Comparison of ENCODE assay signal across 8 cellular contexts in the genomic region with DNA sequence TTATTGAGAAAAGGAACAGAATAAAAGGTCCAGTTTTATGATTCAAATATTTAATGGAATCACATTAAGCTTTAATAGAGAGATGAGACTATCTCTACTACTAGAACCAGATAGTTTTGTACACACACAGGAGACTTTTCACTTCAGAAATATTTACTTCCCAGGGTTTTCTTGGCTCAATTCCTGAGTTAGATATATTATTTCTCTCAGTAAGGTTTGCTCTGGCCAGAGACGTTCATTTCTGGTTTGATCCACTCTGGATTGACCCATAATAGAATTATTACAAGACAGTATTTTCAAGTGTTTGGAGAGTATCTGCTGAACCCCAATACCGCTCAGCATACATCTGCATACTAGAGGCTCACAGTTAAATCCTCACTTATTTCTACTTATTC. TPM values are rescaled to one million over a fixed set of nuclear protein-coding genes. Genes with fewer than 3 reads are reported as not detected.
DNase-seq lines count a peak whose midpoint lies in the region; ATAC-seq and TF ChIP-seq lines count a peak whose summit lies in the region.

No MANE protein-coding gene starts in this region.

- peaks cover 21% of the 10 kb centered on the region for H3K27me3 Mint-ChIP-seq in GM23338 (ENCODE audit: insufficient read depth, low read depth, poor library complexity)
- H3K27me3 Mint-ChIP-seq in glutamatergic neuron (ENCODE audit: unreplicated experiment), result peaks cover 11% of the 10 kb centered on the region

- H3K9me3 ChIP-seq in skeletal muscle satellite cell (replicated peaks; ENCODE audit: low read length), result no peaks in the 10 kb centered on the region

- peaks cover 19% of the 10 kb centered on the region for H3K79me2 ChIP-seq in GM23338 (replicated peaks; ENCODE audit: insufficient read depth)

- peak overlapping the region; percentile 89 for H3K4me3 Mint-ChIP-seq in GM23338
- peak overlapping the region; percentile 94 for H3K4me3 Mint-ChIP-seq in glutamatergic neuron (ENCODE audit: unreplicated experiment)

- peak overlapping the region; percentile 100 for H3K27ac ChIP-seq in GM23338 (ENCODE audit: low read depth)

- peak overlapping the region; percentile 99 for H3K27ac Mint-ChIP-seq in GM23338
- peak overlapping the region; percentile 98 for H3K27ac Mint-ChIP-seq in glutamatergic neuron (ENCODE audit: unreplicated experiment)

- H3K4me3 ChIP-seq in GM23338 (peak overlapping the region; percentile 68), WI38 (ENCODE audit: low read depth, low read length) (peak overlapping the region; percentile 85), skeletal muscle satellite cell (ENCODE audit: low read length) (peak overlapping the region; percentile 100)

- H3K36me3 Mint-ChIP-seq in GM23338 (ENCODE audit: low read depth), result peaks cover 16% of the 10 kb centered on the region; the same call in 2 of the 3 replicates
- no peaks in the 10 kb centered on the region for H3K36me3 Mint-ChIP-seq in glutamatergic neuron (ENCODE audit: unreplicated experiment)

- H3K4me1 ChIP-seq in GM23338 (ENCODE audit: insufficient read depth), result peaks cover 12% of the 10 kb centered on the region
- peaks cover 17% of the 10 kb centered on the region for H3K4me1 ChIP-seq in skeletal muscle satellite cell (ENCODE audit: control insufficient read depth, insufficient read depth, low read length)

- H3K36me3 ChIP-seq in GM23338 (ENCODE audit: insufficient read depth), result no peaks in the 10 kb centered on the region
- H3K36me3 ChIP-seq in skeletal muscle satellite cell (ENCODE audit: insufficient read depth, low read length), result no peaks in the 10 kb centered on the region

- H3K4me2 ChIP-seq in GM23338 (peak overlapping the region; percentile 92), skeletal muscle satellite cell (ENCODE audit: low read length) (peak overlapping the region; percentile 95)

- ATAC-seq in GM23338 (no peak), GM18520 (IDR thresholded peaks at IDR 0.05; ENCODE audit: unreplicated experiment) (no peak), HG03097 (IDR thresholded peaks at IDR 0.05; ENCODE audit: low FRiP score, unreplicated experiment) (no peak), HG02884 (IDR thresholded peaks at IDR 0.05; ENCODE audit: unreplicated experiment) (no peak), GM18907 (IDR thresholded peaks at IDR 0.05; ENCODE audit: unreplicated experiment) (no peak)

- peaks cover 13% of the 10 kb centered on the region for H3F3A ChIP-seq in GM23338 (replicated peaks; ENCODE audit: low read depth)

- H3K27me3 ChIP-seq in GM23338 (ENCODE audit: insufficient read depth), result no peaks in the 10 kb centered on the region
- H3K27me3 ChIP-seq in skeletal muscle satellite cell (ENCODE audit: control insufficient read depth, insufficient read depth, low read length), result no peaks in the 10 kb centered on the region

- H3K9ac ChIP-seq in skeletal muscle satellite cell (ENCODE audit: low read depth, low read length), result peak overlapping the region; percentile 98

- H3K9me3 Mint-ChIP-seq in GM23338 (no peaks in the 10 kb centered on the region), glutamatergic neuron (ENCODE audit: unreplicated experiment) (peaks cover 15% of the 10 kb centered on the region)

- H4K20me1 ChIP-seq in GM23338 (replicated peaks; ENCODE audit: insufficient read depth), result peaks cover 4% of the 10 kb centered on the region; the same call in 1 of the 2 replicates

- no peaks in the 10 kb centered on the region for H3K9me2 ChIP-seq in GM23338 (ENCODE audit: insufficient read depth)

- peaks cover 22% of the 10 kb centered on the region for H3K4me1 Mint-ChIP-seq in GM23338
- peaks cover 11% of the 10 kb centered on the region for H3K4me1 Mint-ChIP-seq in glutamatergic neuron (ENCODE audit: low read depth, unreplicated experiment)

- DNase-seq in GM23338 (ENCODE audit: low spot score), result no peak
- DNase-seq in glutamatergic neuron, result no peak

- H2AFZ ChIP-seq in GM23338, result no peak overlapping the region

- TF ChIP-seq CTCF in GM23338 (conservative IDR thresholded peaks at IDR 0.05; ENCODE audit: low read depth in 2 of 2), result no peak
- no peak for TF ChIP-seq CTCF in WI38 (IDR thresholded peaks at IDR 0.05; ENCODE audit: low read depth, low read length)
- TF ChIP-seq CTCF in glutamatergic neuron (IDR thresholded peaks at IDR 0.05; ENCODE audit: partially characterized antibody, unreplicated experiment), result no peak

TF ChIP-seq in GM23338, 12 proteins besides CTCF, POLR2A, EP300 and RAD21 (continues in another document):
- TF ChIP-seq ZNF114 (CRISPR knock-in tag; IDR thresholded peaks at IDR 0.05) (no peak), EZH2 (IDR thresholded peaks at IDR 0.05; ENCODE audit: low read depth, unreplicated experiment) (no peak), ZNF331 (CRISPR knock-in tag; IDR thresholded peaks at IDR 0.05; ENCODE audit: low read depth) (no peak), POLR2AphosphoS5 (IDR thresholded peaks at IDR 0.05; ENCODE audit: low read depth) (no peak), STAT1 (IDR thresholded peaks at IDR 0.05; ENCODE audit: unreplicated experiment) (no peak), CREB1 (CRISPR knock-in tag; IDR thresholded peaks at IDR 0.05; ENCODE audit: low read depth) (no peak), JUNB (IDR thresholded peaks at IDR 0.05; ENCODE audit: unreplicated experiment) (no peak)
- TF ChIP-seq, protein P1, sequence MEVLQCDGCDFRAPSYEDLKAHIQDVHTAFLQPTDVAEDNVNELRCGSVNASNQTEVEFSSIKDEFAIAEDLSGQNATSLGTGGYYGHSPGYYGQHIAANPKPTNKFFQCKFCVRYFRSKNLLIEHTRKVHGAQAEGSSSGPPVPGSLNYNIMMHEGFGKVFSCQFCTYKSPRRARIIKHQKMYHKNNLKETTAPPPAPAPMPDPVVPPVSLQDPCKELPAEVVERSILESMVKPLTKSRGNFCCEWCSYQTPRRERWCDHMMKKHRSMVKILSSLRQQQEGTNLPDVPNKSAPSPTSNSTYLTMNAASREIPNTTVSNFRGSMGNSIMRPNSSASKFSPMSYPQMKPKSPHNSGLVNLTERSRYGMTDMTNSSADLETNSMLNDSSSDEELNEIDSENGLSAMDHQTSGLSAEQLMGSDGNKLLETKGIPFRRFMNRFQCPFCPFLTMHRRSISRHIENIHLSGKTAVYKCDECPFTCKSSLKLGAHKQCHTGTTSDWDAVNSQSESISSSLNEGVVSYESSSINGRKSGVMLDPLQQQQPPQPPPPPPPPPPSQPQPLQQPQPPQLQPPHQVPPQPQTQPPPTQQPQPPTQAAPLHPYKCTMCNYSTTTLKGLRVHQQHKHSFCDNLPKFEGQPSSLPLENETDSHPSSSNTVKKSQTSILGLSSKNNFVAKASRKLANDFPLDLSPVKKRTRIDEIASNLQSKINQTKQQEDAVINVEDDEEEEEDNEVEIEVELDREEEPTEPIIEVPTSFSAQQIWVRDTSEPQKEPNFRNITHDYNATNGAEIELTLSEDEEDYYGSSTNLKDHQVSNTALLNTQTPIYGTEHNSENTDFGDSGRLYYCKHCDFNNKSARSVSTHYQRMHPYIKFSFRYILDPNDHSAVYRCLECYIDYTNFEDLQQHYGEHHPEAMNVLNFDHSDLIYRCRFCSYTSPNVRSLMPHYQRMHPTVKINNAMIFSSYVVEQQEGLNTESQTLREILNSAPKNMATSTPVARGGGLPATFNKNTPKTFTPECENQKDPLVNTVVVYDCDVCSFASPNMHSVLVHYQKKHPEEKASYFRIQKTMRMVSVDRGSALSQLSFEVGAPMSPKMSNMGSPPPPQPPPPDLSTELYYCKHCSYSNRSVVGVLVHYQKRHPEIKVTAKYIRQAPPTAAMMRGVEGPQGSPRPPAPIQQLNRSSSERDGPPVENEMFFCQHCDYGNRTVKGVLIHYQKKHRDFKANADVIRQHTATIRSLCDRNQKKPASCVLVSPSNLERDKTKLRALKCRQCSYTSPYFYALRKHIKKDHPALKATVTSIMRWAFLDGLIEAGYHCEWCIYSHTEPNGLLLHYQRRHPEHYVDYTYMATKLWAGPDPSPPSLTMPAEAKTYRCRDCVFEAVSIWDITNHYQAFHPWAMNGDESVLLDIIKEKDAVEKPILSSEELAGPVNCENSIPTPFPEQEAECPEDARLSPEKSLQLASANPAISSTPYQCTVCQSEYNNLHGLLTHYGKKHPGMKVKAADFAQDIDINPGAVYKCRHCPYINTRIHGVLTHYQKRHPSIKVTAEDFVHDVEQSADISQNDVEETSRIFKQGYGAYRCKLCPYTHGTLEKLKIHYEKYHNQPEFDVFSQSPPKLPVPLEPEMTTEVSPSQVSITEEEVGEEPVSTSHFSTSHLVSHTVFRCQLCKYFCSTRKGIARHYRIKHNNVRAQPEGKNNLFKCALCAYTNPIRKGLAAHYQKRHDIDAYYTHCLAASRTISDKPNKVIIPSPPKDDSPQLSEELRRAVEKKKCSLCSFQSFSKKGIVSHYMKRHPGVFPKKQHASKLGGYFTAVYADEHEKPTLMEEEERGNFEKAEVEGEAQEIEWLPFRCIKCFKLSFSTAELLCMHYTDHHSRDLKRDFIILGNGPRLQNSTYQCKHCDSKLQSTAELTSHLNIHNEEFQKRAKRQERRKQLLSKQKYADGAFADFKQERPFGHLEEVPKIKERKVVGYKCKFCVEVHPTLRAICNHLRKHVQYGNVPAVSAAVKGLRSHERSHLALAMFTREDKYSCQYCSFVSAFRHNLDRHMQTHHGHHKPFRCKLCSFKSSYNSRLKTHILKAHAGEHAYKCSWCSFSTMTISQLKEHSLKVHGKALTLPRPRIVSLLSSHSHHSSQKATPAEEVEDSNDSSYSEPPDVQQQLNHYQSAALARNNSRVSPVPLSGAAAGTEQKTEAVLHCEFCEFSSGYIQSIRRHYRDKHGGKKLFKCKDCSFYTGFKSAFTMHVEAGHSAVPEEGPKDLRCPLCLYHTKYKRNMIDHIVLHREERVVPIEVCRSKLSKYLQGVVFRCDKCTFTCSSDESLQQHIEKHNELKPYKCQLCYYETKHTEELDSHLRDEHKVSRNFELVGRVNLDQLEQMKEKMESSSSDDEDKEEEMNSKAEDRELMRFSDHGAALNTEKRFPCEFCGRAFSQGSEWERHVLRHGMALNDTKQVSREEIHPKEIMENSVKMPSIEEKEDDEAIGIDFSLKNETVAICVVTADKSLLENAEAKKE (CRISPR knock-in tag; IDR thresholded peaks at IDR 0.05), result no peak

RNA-seq across cellular contexts. Expression of a gene that starts 1.3 kb away (rescaled TPM):
- total RNA-seq in GM23338 (2014; rRNA removed; shearing (Covaris generic)), result 26.2 and 30.5 TPM in 2 replicates
- 15.3 and 19.4 TPM in 2 replicates for polyA plus RNA-seq in GM23338 (2016; fragmentation: Nextera tagmentation; extraction: Ambion mirVana)
- total RNA-seq in glutamatergic neuron (ENCODE audit: unreplicated experiment), result 82.1 TPM
- 13.3 and 16.0 TPM in 2 replicates for total RNA-seq in skeletal muscle satellite cell (2012; rRNA removed)
